ENCODE assay signal across 8 cellular contexts in genomic region chr2:118224144-118224887, GRCh38.
DNase-seq lines count a peak whose midpoint lies in the region; ATAC-seq, FAIRE-seq and TF ChIP-seq lines count a peak whose summit lies in the region.

No MANE protein-coding gene starts in this region.

- POLR2A ChIA-PET in WTC11 (lab: Charles Lee), result interaction anchor here (0.9 kb wide), 1 partner anchor 87 kb away, joined by 3 read pairs; no protein-coding TSS in a partner anchor

- no peak for TF ChIP-seq CTCF in WTC11 (IDR thresholded peaks at IDR 0.05)
- no peak for TF ChIP-seq CTCF in omental fat pad (IDR thresholded peaks at IDR 0.05)

- H3K27me3 Mint-ChIP-seq in WTC11 (ENCODE audit: low read depth), result peaks cover 29% of the 10 kb centered on the region

- no peaks in the 10 kb centered on the region for H3K36me3 ChIP-seq in effector memory CD4-positive, alpha-beta T cell (ENCODE audit: control insufficient read depth, insufficient read depth, low read length)
- H3K36me3 ChIP-seq in neuron (ENCODE audit: insufficient read depth, low read length), result no peaks in the 10 kb centered on the region

- H3K4me1 Mint-ChIP-seq in WTC11, result peaks cover 33% of the 10 kb centered on the region

- CTCF ChIA-PET in WTC11 (lab: Charles Lee), result interaction anchor here (0.8 to 2.1 kb wide), 7 partner anchors 22 to 633 kb away, joined by 3 to 12 read pairs (median 3); no protein-coding TSS in a partner anchor

- peaks cover 7% of the 10 kb centered on the region for H3K4me1 ChIP-seq in effector memory CD4-positive, alpha-beta T cell (ENCODE audit: control insufficient read depth, insufficient read depth, low read length, poor library complexity, severe bottlenecking)
- H3K4me1 ChIP-seq in neuron (ENCODE audit: insufficient read depth, low read length), result peaks cover 31% of the 10 kb centered on the region

- no peak overlapping the region for H3K27ac ChIP-seq in effector memory CD4-positive, alpha-beta T cell (ENCODE audit: insufficient read depth, low read length, poor library complexity, severe bottlenecking)

- ATAC-seq in GM18907 (IDR thresholded peaks at IDR 0.05; ENCODE audit: unreplicated experiment), result peak; percentile 62
- ATAC-seq in HG02885 (IDR thresholded peaks at IDR 0.05; ENCODE audit: poor library complexity, unreplicated experiment), result peak; percentile 71
- peak; percentile 60 for ATAC-seq in WTC11
- no peak for ATAC-seq in omental fat pad (ENCODE audit: low FRiP score)

- peak overlapping the region; percentile 79 for H2AFZ ChIP-seq in neuron (ENCODE audit: low read depth, low read length)

- H3K27ac Mint-ChIP-seq in WTC11, result no peak overlapping the region

- DNase-seq in WTC11 (ENCODE audit: low spot score) (peak; percentile 54), omental fat pad (ENCODE audit: low spot score) (no peak), HTR-8/SVneo (ENCODE audit: insufficient read length, low spot score) (no peak), cerebellum (ENCODE audit: low spot score) (no peak)
- DNase-seq in effector memory CD4-positive, alpha-beta T cell, result no peak

- peak overlapping the region; percentile 65 for H3K4me3 ChIP-seq in effector memory CD4-positive, alpha-beta T cell (ENCODE audit: insufficient read depth, low read depth, low read length, poor library complexity, severe bottlenecking)
- H3K4me3 ChIP-seq in neuron (ENCODE audit: low read length), result peak overlapping the region; percentile 37

- H3K4me3 Mint-ChIP-seq in WTC11, result peak overlapping the region; percentile 88

- no peaks in the 10 kb centered on the region for H3K9me3 Mint-ChIP-seq in WTC11

- no peaks in the 10 kb centered on the region for H3K36me3 Mint-ChIP-seq in WTC11

- no peaks in the 10 kb centered on the region for H3K9me3 ChIP-seq in effector memory CD4-positive, alpha-beta T cell (ENCODE audit: control insufficient read depth, low read length)
- H3K9me3 ChIP-seq in neuron (ENCODE audit: low read length), result no peaks in the 10 kb centered on the region

- peaks cover 47% of the 10 kb centered on the region for H3K27me3 ChIP-seq in effector memory CD4-positive, alpha-beta T cell (replicated peaks; ENCODE audit: control insufficient read depth, insufficient read depth, low read length, poor library complexity, severe bottlenecking)
- peaks cover 68% of the 10 kb centered on the region for H3K27me3 ChIP-seq in neuron (ENCODE audit: insufficient read depth, low read length)

- no peak for FAIRE-seq in HTR-8/SVneo (lab: Jason Lieb, UNC)

TF ChIP-seq in WTC11, 78 proteins besides CTCF, POLR2A, EP300 and RAD21:
- TF ChIP-seq ZNF232 (CRISPR knock-in tag; IDR thresholded peaks at IDR 0.05) (no peak), ZNF121 (CRISPR knock-in tag; IDR thresholded peaks at IDR 0.05) (no peak), ATF6 (CRISPR knock-in tag; IDR thresholded peaks at IDR 0.05) (no peak), USF2 (CRISPR knock-in tag; IDR thresholded peaks at IDR 0.05) (no peak), MAX (CRISPR knock-in tag; IDR thresholded peaks at IDR 0.05) (no peak), SMAD4 (CRISPR knock-in tag; IDR thresholded peaks at IDR 0.05) (no peak), SMAD3 (CRISPR knock-in tag; IDR thresholded peaks at IDR 0.05; ENCODE audit: borderline replicate concordance) (no peak), NFE2L1 (CRISPR knock-in tag; IDR thresholded peaks at IDR 0.05) (no peak), PRRX2 (CRISPR knock-in tag; IDR thresholded peaks at IDR 0.05) (no peak)
TF ChIP-seq in WTC11: peak in this region for 0.
